13 cellular contexts compared by ENCODE assay signal in genomic region chr17:11240041-11240801, GRCh38. TPM values are rescaled to one million over a fixed set of nuclear protein-coding genes. Genes with fewer than 3 reads are reported as not detected.
A peak's percentile ranks its signal among the peaks of the same experiment; 100 is the strongest.
DNase-seq lines count a peak whose midpoint lies in the region; ATAC-seq and TF ChIP-seq lines count a peak whose summit lies in the region.
"Had no signal": no experiment of that assay in that cellular context is flagged by ENCODE, and none has a peak within 500 bp of the region (broad histone marks: within the 10 kb centered on the region; RNA-seq: fewer than 3 reads in every experiment).

No MANE protein-coding gene starts in this region.

- peaks cover 9% of the 10 kb centered on the region for H3F3A ChIP-seq in neural progenitor cell (ENCODE audit: low read depth)

- H3K4me3 ChIP-seq in right atrium auricular region, result peak overlapping the region; percentile 25 to 44
- peak overlapping the region; percentile 63 for H3K4me3 ChIP-seq in neural progenitor cell
- H3K4me3 ChIP-seq in urinary bladder (ENCODE audit: low read depth, low read length), result peak overlapping the region; percentile 51

- peaks cover 60% of the 10 kb centered on the region for H3K27me3 Mint-ChIP-seq in neural progenitor cell (ENCODE audit: insufficient read depth, low read depth)
- peaks cover 27 to 47% of the 10 kb centered on the region in 2 donors for H3K27me3 Mint-ChIP-seq in effector memory CD8-positive, alpha-beta T cell

- no peak overlapping the region for H3K27ac Mint-ChIP-seq in neural progenitor cell
- no peak overlapping the region for H3K27ac Mint-ChIP-seq in effector memory CD8-positive, alpha-beta T cell
- H3K27ac Mint-ChIP-seq: stimulated activated naive CD8-positive, alpha-beta T cell treated with anti-CD3 and anti-CD28 coated beads, Interleukin-15, Interleukin-2, amounts not matched to agents 100 ng/mL and 50 ng/mL, for 24 hours; T-cell had no signal

- peak overlapping the region; percentile 86 for H3K4me2 ChIP-seq in neural progenitor cell

- H3K36me3 Mint-ChIP-seq in neural progenitor cell, result peaks cover 3% of the 10 kb centered on the region
- H3K36me3 Mint-ChIP-seq in effector memory CD8-positive, alpha-beta T cell (ENCODE audit: insufficient read depth), result no peaks in the 10 kb centered on the region
- H3K36me3 Mint-ChIP-seq: T-cell had no signal

- H2AFZ ChIP-seq in neural progenitor cell (replicated peaks), result peak overlapping the region; percentile 86

- H3K27ac ChIP-seq in right atrium auricular region, result peak overlapping the region in 1 of 2 donors; percentile 3
- H3K27ac ChIP-seq in neural progenitor cell, result no peak overlapping the region
- H3K27ac ChIP-seq in urinary bladder (ENCODE audit: low read depth), result no peak overlapping the region

- TF ChIP-seq CTCF in right atrium auricular region (IDR thresholded peaks at IDR 0.05) (peak in 1 of 2 donors; percentile 16), neural progenitor cell (IDR thresholded peaks at IDR 0.05) (peak; percentile 46)

- no peak overlapping the region for H3K9ac ChIP-seq in neural progenitor cell

- H4K20me1 ChIP-seq in neural progenitor cell (ENCODE audit: low read depth), result peaks cover 11% of the 10 kb centered on the region

- H3K4me1 ChIP-seq in right atrium auricular region, result peaks cover 0 to 6% of the 10 kb centered on the region in 2 donors
- peaks cover 3% of the 10 kb centered on the region for H3K4me1 ChIP-seq in neural progenitor cell
- no peaks in the 10 kb centered on the region for H3K4me1 ChIP-seq in urinary bladder (ENCODE audit: insufficient read depth)

- 2% methylated on average over 85 of the region's 85 CpGs for WGBS in urinary bladder

- DNase-seq in NCI-H82 (lab: John Stamatoyannopoulos, UW), result peak; percentile 74
- no peak for DNase-seq in NCI-H82 treated with DMSO at 0.1 percent for 48 hours (lab: John Stamatoyannopoulos, UW; ENCODE audit: unreplicated experiment)
- no peak for DNase-seq in right atrium auricular region (ENCODE audit: low spot score)
- DNase-seq in neural progenitor cell (ENCODE audit: low spot score), result peak; percentile 83
- DNase-seq in HK-2 (ENCODE audit: unreplicated experiment), result no peak
- no peak for DNase-seq in effector memory CD8-positive, alpha-beta T cell
- DNase-seq: cerebellar nuclear complex, IMR-90, NCI-H345, T-cell had no signal

- H3K4me3 Mint-ChIP-seq in neural progenitor cell, result peak overlapping the region; percentile 75
- no peak overlapping the region for H3K4me3 Mint-ChIP-seq in effector memory CD8-positive, alpha-beta T cell
- H3K4me3 Mint-ChIP-seq: stimulated activated naive CD8-positive, alpha-beta T cell treated with anti-CD3 and anti-CD28 coated beads, Interleukin-15, Interleukin-2, amounts not matched to agents 100 ng/mL and 50 ng/mL, for 24 hours; T-cell had no signal

- H3K9me3 Mint-ChIP-seq in neural progenitor cell, result peaks cover 8% of the 10 kb centered on the region
- peaks cover 15 to 22% of the 10 kb centered on the region in 2 donors for H3K9me3 Mint-ChIP-seq in effector memory CD8-positive, alpha-beta T cell

- H3K9me3 ChIP-seq in right atrium auricular region, result no peaks in the 10 kb centered on the region
- H3K9me3 ChIP-seq in neural progenitor cell (ENCODE audit: low read depth), result no peaks in the 10 kb centered on the region

- H3K36me3 ChIP-seq in right atrium auricular region, result no peaks in the 10 kb centered on the region
- no peaks in the 10 kb centered on the region for H3K36me3 ChIP-seq in neural progenitor cell
- no peaks in the 10 kb centered on the region for H3K36me3 ChIP-seq in urinary bladder (ENCODE audit: insufficient read depth)

- H3K27me3 ChIP-seq in right atrium auricular region (peaks cover 10 to 19% of the 10 kb centered on the region in 2 donors), neural progenitor cell (peaks cover 89% of the 10 kb centered on the region)

- H3K4me1 Mint-ChIP-seq in neural progenitor cell, result peaks cover 13% of the 10 kb centered on the region
- H3K4me1 Mint-ChIP-seq in effector memory CD8-positive, alpha-beta T cell (ENCODE audit: low read depth in 2 of 2), result no peaks in the 10 kb centered on the region
- H3K4me1 Mint-ChIP-seq: T-cell had no signal

- ATAC-seq in HG03460 (IDR thresholded peaks at IDR 0.05; ENCODE audit: unreplicated experiment), result no peak
- ATAC-seq in effector memory CD8-positive, alpha-beta T cell (replicated peaks), result no peak
- ATAC-seq: T-cell had no signal

- H3K79me2 ChIP-seq in neural progenitor cell (ENCODE audit: low read depth), result no peaks in the 10 kb centered on the region

RNA-seq across cellular contexts. Expression of gene SHISA6, which starts 0.8 kb away (rescaled TPM):
- total RNA-seq in right atrium auricular region, result under 1 TPM in 1 of 2 donors, not detected in 1; 0.07 TPM
- total RNA-seq in neural progenitor cell (ENCODE audit: low replicate concordance), result 3.3 and 4.3 TPM in 2 replicates
- total RNA-seq in urinary bladder, result 3.3 TPM
- 4.4 TPM for polyA plus RNA-seq in urinary bladder
- total RNA-seq: IMR-90, T-cell had no signal
- polyA plus RNA-seq: IMR-90 had no signal

Comparison
In these comparisons a context has a peak if more than half of its experiments do, and no peak if none do; other contexts are left out.
1. DNase-seq: peak in NCI-H82 (single experiment) and neural progenitor cell (single experiment); none in NCI-H82 treated with DMSO at 0.1 percent for 48 hours (single experiment), right atrium auricular region (single experiment), HK-2 (single experiment) and effector memory CD8-positive, alpha-beta T cell (0 of 3).
2. Peak in every context shown above with its lines, with median percentiles within 50 percentile points of each other: H3K4me3 ChIP-seq.